ENCODE assay signal across 1 cellular context in the genomic region with DNA sequence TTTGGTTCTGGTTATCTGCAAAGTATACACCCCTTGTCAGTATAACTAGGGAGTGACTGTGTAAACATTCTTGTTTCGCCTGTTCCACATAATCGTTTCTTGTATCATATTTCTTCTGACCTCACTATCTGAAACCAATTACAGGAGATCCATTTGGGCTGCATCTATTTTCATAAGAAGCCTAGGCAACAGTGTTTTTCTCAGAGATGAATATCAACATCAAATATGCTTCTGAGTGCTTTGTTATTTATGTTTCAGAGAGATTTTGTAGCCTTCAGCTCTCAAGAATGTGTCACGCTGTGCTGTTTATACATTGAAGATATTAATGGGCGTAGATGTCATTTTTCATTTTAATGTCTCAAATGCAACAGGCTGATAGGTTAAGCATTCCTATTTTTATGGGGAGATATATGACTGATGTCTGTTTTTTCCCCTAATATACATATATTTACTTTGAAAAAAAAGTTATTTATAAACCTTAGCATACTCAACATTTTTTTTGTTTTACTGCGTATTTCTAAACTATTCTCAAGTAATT.
TF ChIP-seq lines count a peak whose summit lies in the region.

No MANE protein-coding gene starts in this region.

TF ChIP-seq in HEK293, 187 proteins besides CTCF, POLR2A, EP300 and RAD21 (continued from another document and continues in another):
- no peak for TF ChIP-seq ZNF521 (tag by site-specific recombination; IDR thresholded peaks at IDR 0.05)
- TF ChIP-seq ZNF792 (tag by site-specific recombination; IDR thresholded peaks at IDR 0.05): no peak
- TF ChIP-seq SCRT2 (tag by site-specific recombination; IDR thresholded peaks at IDR 0.05): peak; percentile 99
- TF ChIP-seq KLF9 (tag by site-specific recombination; IDR thresholded peaks at IDR 0.05; ENCODE audit: low read depth): no peak
- TF ChIP-seq ZSCAN16 (tag by site-specific recombination; IDR thresholded peaks at IDR 0.05): no peak
- TF ChIP-seq, protein P1, sequence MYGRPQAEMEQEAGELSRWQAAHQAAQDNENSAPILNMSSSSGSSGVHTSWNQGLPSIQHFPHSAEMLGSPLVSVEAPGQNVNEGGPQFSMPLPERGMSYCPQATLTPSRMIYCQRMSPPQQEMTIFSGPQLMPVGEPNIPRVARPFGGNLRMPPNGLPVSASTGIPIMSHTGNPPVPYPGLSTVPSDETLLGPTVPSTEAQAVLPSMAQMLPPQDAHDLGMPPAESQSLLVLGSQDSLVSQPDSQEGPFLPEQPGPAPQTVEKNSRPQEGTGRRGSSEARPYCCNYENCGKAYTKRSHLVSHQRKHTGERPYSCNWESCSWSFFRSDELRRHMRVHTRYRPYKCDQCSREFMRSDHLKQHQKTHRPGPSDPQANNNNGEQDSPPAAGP (tag by site-specific recombination; IDR thresholded peaks at IDR 0.05): no peak; the same call in 1 of the 2 replicates
- TF ChIP-seq, protein P2, sequence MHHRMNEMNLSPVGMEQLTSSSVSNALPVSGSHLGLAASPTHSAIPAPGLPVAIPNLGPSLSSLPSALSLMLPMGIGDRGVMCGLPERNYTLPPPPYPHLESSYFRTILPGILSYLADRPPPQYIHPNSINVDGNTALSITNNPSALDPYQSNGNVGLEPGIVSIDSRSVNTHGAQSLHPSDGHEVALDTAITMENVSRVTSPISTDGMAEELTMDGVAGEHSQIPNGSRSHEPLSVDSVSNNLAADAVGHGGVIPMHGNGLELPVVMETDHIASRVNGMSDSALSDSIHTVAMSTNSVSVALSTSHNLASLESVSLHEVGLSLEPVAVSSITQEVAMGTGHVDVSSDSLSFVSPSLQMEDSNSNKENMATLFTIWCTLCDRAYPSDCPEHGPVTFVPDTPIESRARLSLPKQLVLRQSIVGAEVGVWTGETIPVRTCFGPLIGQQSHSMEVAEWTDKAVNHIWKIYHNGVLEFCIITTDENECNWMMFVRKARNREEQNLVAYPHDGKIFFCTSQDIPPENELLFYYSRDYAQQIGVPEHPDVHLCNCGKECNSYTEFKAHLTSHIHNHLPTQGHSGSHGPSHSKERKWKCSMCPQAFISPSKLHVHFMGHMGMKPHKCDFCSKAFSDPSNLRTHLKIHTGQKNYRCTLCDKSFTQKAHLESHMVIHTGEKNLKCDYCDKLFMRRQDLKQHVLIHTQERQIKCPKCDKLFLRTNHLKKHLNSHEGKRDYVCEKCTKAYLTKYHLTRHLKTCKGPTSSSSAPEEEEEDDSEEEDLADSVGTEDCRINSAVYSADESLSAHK (tag by site-specific recombination; IDR thresholded peaks at IDR 0.05): peak; percentile 75
- peak; percentile 85 for TF ChIP-seq OVOL3 (tag by site-specific recombination; IDR thresholded peaks at IDR 0.05)
- no peak for TF ChIP-seq ZNF777 (tag by site-specific recombination; IDR thresholded peaks at IDR 0.05; ENCODE audit: borderline replicate concordance)
- no peak for TF ChIP-seq ZNF184 (tag by site-specific recombination; IDR thresholded peaks at IDR 0.05)
- no peak for TF ChIP-seq ZNF548 (tag by site-specific recombination; IDR thresholded peaks at IDR 0.05)
- no peak for TF ChIP-seq ZNF514 (tag by site-specific recombination; IDR thresholded peaks at IDR 0.05)
- TF ChIP-seq ZNF707 (tag by site-specific recombination; IDR thresholded peaks at IDR 0.05): no peak
- TF ChIP-seq TRIM28 (IDR thresholded peaks at IDR 0.05; ENCODE audit: borderline replicate concordance, low read length): peak; percentile 89; the same call in 1 of the 2 replicates
- TF ChIP-seq ZNF133 (tag by site-specific recombination; IDR thresholded peaks at IDR 0.05): no peak
- TF ChIP-seq, protein P3, sequence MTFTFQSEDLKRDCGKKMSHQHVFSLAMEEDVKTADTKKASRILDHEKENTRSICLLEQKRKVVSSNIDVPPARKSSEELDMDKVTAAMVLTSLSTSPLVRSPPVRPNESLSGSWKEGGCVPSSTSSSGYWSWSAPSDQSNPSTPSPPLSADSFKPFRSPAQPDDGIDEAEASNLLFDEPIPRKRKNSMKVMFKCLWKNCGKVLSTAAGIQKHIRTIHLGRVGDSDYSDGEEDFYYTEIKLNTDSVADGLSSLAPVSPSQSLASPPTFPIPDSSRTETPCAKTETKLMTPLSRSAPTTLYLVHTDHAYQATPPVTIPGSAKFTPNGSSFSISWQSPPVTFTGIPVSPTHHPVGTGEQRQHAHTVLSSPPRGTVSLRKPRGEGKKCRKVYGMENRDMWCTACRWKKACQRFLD (tag by site-specific recombination; IDR thresholded peaks at IDR 0.05): no peak
- no peak for TF ChIP-seq GLIS1 (tag by site-specific recombination; IDR thresholded peaks at IDR 0.05)
- TF ChIP-seq, protein P4, sequence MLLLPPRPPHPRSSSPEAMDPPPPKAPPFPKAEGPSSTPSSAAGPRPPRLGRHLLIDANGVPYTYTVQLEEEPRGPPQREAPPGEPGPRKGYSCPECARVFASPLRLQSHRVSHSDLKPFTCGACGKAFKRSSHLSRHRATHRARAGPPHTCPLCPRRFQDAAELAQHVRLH (tag by site-specific recombination; IDR thresholded peaks at IDR 0.05): peak; percentile 71; the same call in 1 of the 2 replicates
- TF ChIP-seq, protein P5, sequence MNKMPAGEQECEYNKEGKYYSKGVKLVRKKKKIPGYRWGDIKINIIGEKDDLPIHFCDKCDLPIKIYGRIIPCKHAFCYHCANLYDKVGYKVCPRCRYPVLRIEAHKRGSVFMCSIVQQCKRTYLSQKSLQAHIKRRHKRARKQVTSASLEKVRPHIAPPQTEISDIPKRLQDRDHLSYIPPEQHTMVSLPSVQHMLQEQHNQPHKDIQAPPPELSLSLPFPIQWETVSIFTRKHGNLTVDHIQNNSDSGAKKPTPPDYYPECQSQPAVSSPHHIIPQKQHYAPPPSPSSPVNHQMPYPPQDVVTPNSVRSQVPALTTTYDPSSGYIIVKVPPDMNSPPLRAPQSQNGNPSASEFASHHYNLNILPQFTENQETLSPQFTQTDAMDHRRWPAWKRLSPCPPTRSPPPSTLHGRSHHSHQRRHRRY (tag by site-specific recombination; IDR thresholded peaks at IDR 0.05): 0 out of 2 replicates have a peak, but pooled peaks have one; percentile 78
- TF ChIP-seq ZNF354C (tag by site-specific recombination; IDR thresholded peaks at IDR 0.05; ENCODE audit: borderline replicate concordance, low read depth): no peak
- TF ChIP-seq, protein P6, sequence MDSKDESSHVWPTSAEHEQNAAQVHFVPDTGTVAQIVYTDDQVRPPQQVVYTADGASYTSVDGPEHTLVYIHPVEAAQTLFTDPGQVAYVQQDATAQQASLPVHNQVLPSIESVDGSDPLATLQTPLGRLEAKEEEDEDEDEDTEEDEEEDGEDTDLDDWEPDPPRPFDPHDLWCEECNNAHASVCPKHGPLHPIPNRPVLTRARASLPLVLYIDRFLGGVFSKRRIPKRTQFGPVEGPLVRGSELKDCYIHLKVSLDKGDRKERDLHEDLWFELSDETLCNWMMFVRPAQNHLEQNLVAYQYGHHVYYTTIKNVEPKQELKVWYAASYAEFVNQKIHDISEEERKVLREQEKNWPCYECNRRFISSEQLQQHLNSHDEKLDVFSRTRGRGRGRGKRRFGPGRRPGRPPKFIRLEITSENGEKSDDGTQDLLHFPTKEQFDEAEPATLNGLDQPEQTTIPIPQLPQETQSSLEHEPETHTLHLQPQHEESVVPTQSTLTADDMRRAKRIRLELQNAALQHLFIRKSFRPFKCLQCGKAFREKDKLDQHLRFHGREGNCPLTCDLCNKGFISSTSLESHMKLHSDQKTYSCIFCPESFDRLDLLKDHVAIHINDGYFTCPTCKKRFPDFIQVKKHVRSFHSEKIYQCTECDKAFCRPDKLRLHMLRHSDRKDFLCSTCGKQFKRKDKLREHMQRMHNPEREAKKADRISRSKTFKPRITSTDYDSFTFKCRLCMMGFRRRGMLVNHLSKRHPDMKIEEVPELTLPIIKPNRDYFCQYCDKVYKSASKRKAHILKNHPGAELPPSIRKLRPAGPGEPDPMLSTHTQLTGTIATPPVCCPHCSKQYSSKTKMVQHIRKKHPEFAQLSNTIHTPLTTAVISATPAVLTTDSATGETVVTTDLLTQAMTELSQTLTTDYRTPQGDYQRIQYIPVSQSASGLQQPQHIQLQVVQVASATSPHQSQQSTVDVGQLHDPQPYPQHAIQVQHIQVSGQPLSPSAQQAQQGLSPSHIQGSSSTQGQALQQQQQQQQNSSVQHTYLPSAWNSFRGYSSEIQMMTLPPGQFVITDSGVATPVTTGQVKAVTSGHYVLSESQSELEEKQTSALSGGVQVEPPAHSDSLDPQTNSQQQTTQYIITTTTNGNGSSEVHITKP (tag by site-specific recombination; IDR thresholded peaks at IDR 0.05): peak; percentile 89
- peak; percentile 62; the same call in 1 of the 2 replicates for TF ChIP-seq ZNF660 (tag by site-specific recombination; IDR thresholded peaks at IDR 0.05)
- TF ChIP-seq ZNF112 (tag by site-specific recombination; IDR thresholded peaks at IDR 0.05): no peak
- no peak; the same call in 1 of the 2 replicates for TF ChIP-seq ZNF37A (tag by site-specific recombination; IDR thresholded peaks at IDR 0.05)
- TF ChIP-seq GLIS2 (tag by site-specific recombination; IDR thresholded peaks at IDR 0.05): no peak
- TF ChIP-seq ZIC2 (tag by site-specific recombination; IDR thresholded peaks at IDR 0.05): peak; percentile 65
- peak; percentile 86 for TF ChIP-seq KLF1 (tag by site-specific recombination; IDR thresholded peaks at IDR 0.05)
- no peak for TF ChIP-seq ZNF837 (tag by site-specific recombination; IDR thresholded peaks at IDR 0.05)
- TF ChIP-seq EGR2 (tag by site-specific recombination; IDR thresholded peaks at IDR 0.05; ENCODE audit: low read depth): no peak
- no peak for TF ChIP-seq ZNF701 (tag by site-specific recombination; IDR thresholded peaks at IDR 0.05)
- TF ChIP-seq ZNF664 (tag by site-specific recombination; IDR thresholded peaks at IDR 0.05): peak; percentile 66; the same call in 1 of the 2 replicates
- TF ChIP-seq ZNF416 (tag by site-specific recombination; IDR thresholded peaks at IDR 0.05): no peak
- TF ChIP-seq ZNF510 (tag by site-specific recombination; IDR thresholded peaks at IDR 0.05; ENCODE audit: insufficient replicate concordance): no peak
- peak; percentile 86 for TF ChIP-seq ZXDB (tag by site-specific recombination; IDR thresholded peaks at IDR 0.05)
- TF ChIP-seq ZFP3 (tag by site-specific recombination; IDR thresholded peaks at IDR 0.05; ENCODE audit: low read depth): no peak
- peak; percentile 98 for TF ChIP-seq SCRT1 (tag by site-specific recombination; IDR thresholded peaks at IDR 0.05; ENCODE audit: borderline replicate concordance)
- no peak for TF ChIP-seq ZNF776 (tag by site-specific recombination; IDR thresholded peaks at IDR 0.05; ENCODE audit: borderline replicate concordance)
- TF ChIP-seq, protein P7, sequence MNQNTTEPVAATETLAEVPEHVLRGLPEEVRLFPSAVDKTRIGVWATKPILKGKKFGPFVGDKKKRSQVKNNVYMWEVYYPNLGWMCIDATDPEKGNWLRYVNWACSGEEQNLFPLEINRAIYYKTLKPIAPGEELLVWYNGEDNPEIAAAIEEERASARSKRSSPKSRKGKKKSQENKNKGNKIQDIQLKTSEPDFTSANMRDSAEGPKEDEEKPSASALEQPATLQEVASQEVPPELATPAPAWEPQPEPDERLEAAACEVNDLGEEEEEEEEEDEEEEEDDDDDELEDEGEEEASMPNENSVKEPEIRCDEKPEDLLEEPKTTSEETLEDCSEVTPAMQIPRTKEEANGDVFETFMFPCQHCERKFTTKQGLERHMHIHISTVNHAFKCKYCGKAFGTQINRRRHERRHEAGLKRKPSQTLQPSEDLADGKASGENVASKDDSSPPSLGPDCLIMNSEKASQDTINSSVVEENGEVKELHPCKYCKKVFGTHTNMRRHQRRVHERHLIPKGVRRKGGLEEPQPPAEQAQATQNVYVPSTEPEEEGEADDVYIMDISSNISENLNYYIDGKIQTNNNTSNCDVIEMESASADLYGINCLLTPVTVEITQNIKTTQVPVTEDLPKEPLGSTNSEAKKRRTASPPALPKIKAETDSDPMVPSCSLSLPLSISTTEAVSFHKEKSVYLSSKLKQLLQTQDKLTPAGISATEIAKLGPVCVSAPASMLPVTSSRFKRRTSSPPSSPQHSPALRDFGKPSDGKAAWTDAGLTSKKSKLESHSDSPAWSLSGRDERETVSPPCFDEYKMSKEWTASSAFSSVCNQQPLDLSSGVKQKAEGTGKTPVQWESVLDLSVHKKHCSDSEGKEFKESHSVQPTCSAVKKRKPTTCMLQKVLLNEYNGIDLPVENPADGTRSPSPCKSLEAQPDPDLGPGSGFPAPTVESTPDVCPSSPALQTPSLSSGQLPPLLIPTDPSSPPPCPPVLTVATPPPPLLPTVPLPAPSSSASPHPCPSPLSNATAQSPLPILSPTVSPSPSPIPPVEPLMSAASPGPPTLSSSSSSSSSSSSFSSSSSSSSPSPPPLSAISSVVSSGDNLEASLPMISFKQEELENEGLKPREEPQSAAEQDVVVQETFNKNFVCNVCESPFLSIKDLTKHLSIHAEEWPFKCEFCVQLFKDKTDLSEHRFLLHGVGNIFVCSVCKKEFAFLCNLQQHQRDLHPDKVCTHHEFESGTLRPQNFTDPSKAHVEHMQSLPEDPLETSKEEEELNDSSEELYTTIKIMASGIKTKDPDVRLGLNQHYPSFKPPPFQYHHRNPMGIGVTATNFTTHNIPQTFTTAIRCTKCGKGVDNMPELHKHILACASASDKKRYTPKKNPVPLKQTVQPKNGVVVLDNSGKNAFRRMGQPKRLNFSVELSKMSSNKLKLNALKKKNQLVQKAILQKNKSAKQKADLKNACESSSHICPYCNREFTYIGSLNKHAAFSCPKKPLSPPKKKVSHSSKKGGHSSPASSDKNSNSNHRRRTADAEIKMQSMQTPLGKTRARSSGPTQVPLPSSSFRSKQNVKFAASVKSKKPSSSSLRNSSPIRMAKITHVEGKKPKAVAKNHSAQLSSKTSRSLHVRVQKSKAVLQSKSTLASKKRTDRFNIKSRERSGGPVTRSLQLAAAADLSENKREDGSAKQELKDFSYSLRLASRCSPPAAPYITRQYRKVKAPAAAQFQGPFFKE (tag by site-specific recombination; IDR thresholded peaks at IDR 0.05; ENCODE audit: borderline replicate concordance): no peak
- TF ChIP-seq ZNF610 (tag by site-specific recombination; IDR thresholded peaks at IDR 0.05; ENCODE audit: borderline replicate concordance): 0 out of 2 replicates have a peak, but pooled peaks have one; percentile 24
- no peak for TF ChIP-seq ZNF157 (tag by site-specific recombination; IDR thresholded peaks at IDR 0.05)
- TF ChIP-seq ZNF394 (tag by site-specific recombination; IDR thresholded peaks at IDR 0.05; ENCODE audit: borderline replicate concordance): no peak; the same call in 1 of the 2 replicates
- TF ChIP-seq, protein P8, sequence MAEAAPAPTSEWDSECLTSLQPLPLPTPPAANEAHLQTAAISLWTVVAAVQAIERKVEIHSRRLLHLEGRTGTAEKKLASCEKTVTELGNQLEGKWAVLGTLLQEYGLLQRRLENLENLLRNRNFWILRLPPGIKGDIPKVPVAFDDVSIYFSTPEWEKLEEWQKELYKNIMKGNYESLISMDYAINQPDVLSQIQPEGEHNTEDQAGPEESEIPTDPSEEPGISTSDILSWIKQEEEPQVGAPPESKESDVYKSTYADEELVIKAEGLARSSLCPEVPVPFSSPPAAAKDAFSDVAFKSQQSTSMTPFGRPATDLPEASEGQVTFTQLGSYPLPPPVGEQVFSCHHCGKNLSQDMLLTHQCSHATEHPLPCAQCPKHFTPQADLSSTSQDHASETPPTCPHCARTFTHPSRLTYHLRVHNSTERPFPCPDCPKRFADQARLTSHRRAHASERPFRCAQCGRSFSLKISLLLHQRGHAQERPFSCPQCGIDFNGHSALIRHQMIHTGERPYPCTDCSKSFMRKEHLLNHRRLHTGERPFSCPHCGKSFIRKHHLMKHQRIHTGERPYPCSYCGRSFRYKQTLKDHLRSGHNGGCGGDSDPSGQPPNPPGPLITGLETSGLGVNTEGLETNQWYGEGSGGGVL (tag by site-specific recombination; IDR thresholded peaks at IDR 0.05): 0 out of 2 replicates have a peak, but pooled peaks have one; percentile 40
- TF ChIP-seq ZBTB17 (tag by site-specific recombination; IDR thresholded peaks at IDR 0.05): peak; percentile 90
- peak; percentile 74 for TF ChIP-seq BCL11B (tag by site-specific recombination; IDR thresholded peaks at IDR 0.05; ENCODE audit: low read depth)
- no peak for TF ChIP-seq GLI4 (tag by site-specific recombination; IDR thresholded peaks at IDR 0.05)
